In genomic region chr1:112242470-112242869, GRCh38 we compare ENCODE assay signal across 39 cellular contexts.
"Had no signal": no experiment of that assay in that cellular context is flagged by ENCODE, and none has a peak within 500 bp of the region (broad histone marks: within the 10 kb centered on the region; RNA-seq: fewer than 3 reads in every experiment).

No MANE protein-coding gene starts in this region.

- H3K9me3 Mint-ChIP-seq: activated B cell treated with CpG ODN at 0.5 μM for 24 hours; activated CD4-positive, alpha-beta memory T cell treated with anti-CD3 and anti-CD28 coated beads for 36 hours; activated CD4-positive, alpha-beta T cell treated with anti-CD3 and anti-CD28 coated beads, Interleukin-2, amount 10 ng/mL, durations not matched to agents 24 days and 14 days; activated naive CD4-positive, alpha-beta T cell treated with anti-CD3 and anti-CD28 coated beads for 36 hours; activated naive CD4-positive, alpha-beta T cell treated with anti-CD3 and anti-CD28 coated beads, Interleukin-2, amount 50 U/mL, for 24 hours; activated naive CD8-positive, alpha-beta T cell treated with anti-CD3 and anti-CD28 coated beads for 36 hours; activated naive CD8-positive, alpha-beta T cell treated with anti-CD3 and anti-CD28 coated beads, Interleukin-2, amount 50 U/mL, for 24 hours; activated T-helper 1 cell treated with anti-CD3 and anti-CD28 coated beads, Interleukin-12 subunit alpha, Interleukin-12 subunit beta, Interleukin-2, Interleukin-4 antibody, amounts not matched to agents 30 ng/mL and 10 ng/mL and 1 ng/mL, durations not matched to agents 14 hours and 24 hours and 36 hours; activated T-helper 2 cell treated with anti-CD3 and anti-CD28 coated beads, Interferon-gamma antibody, Interleukin-2, Interleukin-4, amounts not matched to agents 10 μg/mL and 5 μg/mL and 100 μg/mL, durations not matched to agents 14 hours and 24 hours and 36 hours; dendritic cell treated with granulocyte-macrophage colony-stimulating factor and Interleukin-4, amounts not matched to agents 40 ng/mL and 50 ng/mL, for 4 days; T-helper 1 cell treated with Interleukin-12 subunit alpha and Interleukin-12 subunit beta and Interleukin-4 antibody, amounts not matched to agents 30 μg/mL and 1 μg/mL, for 36 hours had no signal

- H3K36me3 ChIP-seq: adrenal gland, breast epithelium, cardiac muscle cell, colonic mucosa, esophagus muscularis mucosa, gastrocnemius medialis, heart left ventricle, WERI-Rb-1 had no signal

- H3K4me3 Mint-ChIP-seq: activated B cell treated with CpG ODN at 0.5 μM for 24 hours; activated CD4-positive, alpha-beta memory T cell treated with anti-CD3 and anti-CD28 coated beads for 36 hours; activated CD4-positive, alpha-beta T cell treated with anti-CD3 and anti-CD28 coated beads for 36 hours; activated CD4-positive, alpha-beta T cell treated with anti-CD3 and anti-CD28 coated beads, Interleukin-2, amount 10 ng/mL, durations not matched to agents 24 days and 14 days; activated CD8-positive, alpha-beta memory T cell treated with anti-CD3 and anti-CD28 coated beads, Interleukin-2, amount 10 ng/mL, durations not matched to agents 7 days and 5 days; activated CD8-positive, alpha-beta T cell treated with anti-CD3 and anti-CD28 coated beads, Interleukin-2, amount 10 ng/mL, durations not matched to agents 7 days and 5 days; activated naive CD4-positive, alpha-beta T cell treated with anti-CD3 and anti-CD28 coated beads for 36 hours; activated naive CD4-positive, alpha-beta T cell treated with anti-CD3 and anti-CD28 coated beads, Interleukin-2, amount 50 U/mL, for 24 hours; activated naive CD8-positive, alpha-beta T cell treated with anti-CD3 and anti-CD28 coated beads for 36 hours; activated naive CD8-positive, alpha-beta T cell treated with anti-CD3 and anti-CD28 coated beads, Interleukin-2, amount 50 U/mL, for 24 hours; activated T-helper 1 cell treated with anti-CD3 and anti-CD28 coated beads, Interleukin-12 subunit alpha, Interleukin-12 subunit beta, Interleukin-2, Interleukin-4 antibody, amounts not matched to agents 30 ng/mL and 10 ng/mL and 1 ng/mL, durations not matched to agents 14 hours and 24 hours and 36 hours; dendritic cell treated with granulocyte-macrophage colony-stimulating factor and Interleukin-4, amounts not matched to agents 40 ng/mL and 50 ng/mL, for 4 days; effector memory CD8-positive, alpha-beta T cell; T-cell; T-helper 1 cell treated with Interleukin-12 subunit alpha and Interleukin-12 subunit beta and Interleukin-4 antibody, amounts not matched to agents 30 μg/mL and 1 μg/mL, for 36 hours had no signal

- H3K4me1 Mint-ChIP-seq: activated B cell treated with CpG ODN at 0.5 μM for 24 hours; activated CD4-positive, alpha-beta T cell treated with anti-CD3 and anti-CD28 coated beads for 36 hours; activated CD4-positive, alpha-beta T cell treated with anti-CD3 and anti-CD28 coated beads, Interleukin-2, amount 10 ng/mL, durations not matched to agents 24 days and 14 days; activated CD8-positive, alpha-beta memory T cell treated with anti-CD3 and anti-CD28 coated beads, Interleukin-2, amount 10 ng/mL, durations not matched to agents 7 days and 5 days; activated naive CD4-positive, alpha-beta T cell treated with anti-CD3 and anti-CD28 coated beads, Interleukin-2, amount 50 U/mL, for 24 hours; activated naive CD8-positive, alpha-beta T cell treated with anti-CD3 and anti-CD28 coated beads for 36 hours; activated naive CD8-positive, alpha-beta T cell treated with anti-CD3 and anti-CD28 coated beads, Interleukin-2, amount 50 U/mL, for 24 hours; T-cell had no signal

- H3K27me3 Mint-ChIP-seq: dendritic cell treated with granulocyte-macrophage colony-stimulating factor and Interleukin-4, amounts not matched to agents 40 ng/mL and 50 ng/mL, for 4 days had no signal

- H3K27ac ChIP-seq: adrenal gland, body of pancreas, breast epithelium, cardiac muscle cell, colonic mucosa, esophagus muscularis mucosa, foreskin keratinocyte, gastrocnemius medialis, heart left ventricle, WERI-Rb-1 had no signal

- H3K4me3 ChIP-seq: adrenal gland, body of pancreas, breast epithelium, cardiac muscle cell, colonic mucosa, esophagus muscularis mucosa, gastrocnemius medialis, heart left ventricle had no signal

- DNase-seq: activated B cell treated with CpG ODN at 0.5 μM for 24 hours; activated CD4-positive, alpha-beta memory T cell treated with anti-CD3 and anti-CD28 coated beads for 36 hours; activated CD4-positive, alpha-beta T cell treated with anti-CD3 and anti-CD28 coated beads for 36 hours; activated CD4-positive, alpha-beta T cell treated with anti-CD3 and anti-CD28 coated beads, Interleukin-2, amount 10 ng/mL, durations not matched to agents 24 days and 14 days; activated CD8-positive, alpha-beta memory T cell treated with anti-CD3 and anti-CD28 coated beads, Interleukin-2, amount 10 ng/mL, durations not matched to agents 7 days and 5 days; activated CD8-positive, alpha-beta memory T cell treated with anti-CD3 and anti-CD28 coated beads, Interleukin-2, amount 50 U/mL, for 4 hours; activated CD8-positive, alpha-beta T cell treated with anti-CD3 and anti-CD28 coated beads, Interleukin-2, amount 10 ng/mL, durations not matched to agents 7 days and 5 days; activated effector memory CD4-positive, alpha-beta T cell treated with anti-CD3 and anti-CD28 coated beads, Interleukin-2, amount 50 U/mL, for 16 hours; activated naive CD4-positive, alpha-beta T cell treated with anti-CD3 and anti-CD28 coated beads for 36 hours; activated naive CD8-positive, alpha-beta T cell treated with anti-CD3 and anti-CD28 coated beads for 36 hours; activated naive CD8-positive, alpha-beta T cell treated with anti-CD3 and anti-CD28 coated beads, Interleukin-2, amount 50 U/mL, for 24 hours; activated T-cell treated with anti-CD3 and anti-CD28 coated beads, Interleukin-2, amount 50 U/mL, for 1 hour; activated T-cell treated with anti-CD3 and anti-CD28 coated beads, Interleukin-2, amount 50 U/mL, for 48 hours; adrenal gland; amygdala; aorta; body of pancreas; central memory CD4-positive, alpha-beta T cell; cerebellar nuclear complex; colonic mucosa; effector CD4-positive, alpha-beta T cell; effector memory CD8-positive, alpha-beta T cell; erythroblast; foreskin keratinocyte; gastrocnemius medialis; glutamatergic neuron; heart left ventricle; T-cell; T-helper 9 cell; WERI-Rb-1 had no signal

- H3K4me1 ChIP-seq: adrenal gland, breast epithelium, colonic mucosa, esophagus muscularis mucosa, foreskin keratinocyte, gastrocnemius medialis had no signal

- H3K9me3 ChIP-seq: adrenal gland, body of pancreas, breast epithelium, colonic mucosa, esophagus muscularis mucosa, gastrocnemius medialis, heart left ventricle had no signal

- H3K27me3 ChIP-seq: adrenal gland, body of pancreas, breast epithelium, colonic mucosa, esophagus muscularis mucosa, gastrocnemius medialis, heart left ventricle had no signal

- H3K27ac Mint-ChIP-seq: activated B cell treated with CpG ODN at 0.5 μM for 24 hours; activated CD4-positive, alpha-beta memory T cell treated with anti-CD3 and anti-CD28 coated beads for 36 hours; activated CD4-positive, alpha-beta T cell treated with anti-CD3 and anti-CD28 coated beads for 36 hours; activated CD4-positive, alpha-beta T cell treated with anti-CD3 and anti-CD28 coated beads, Interleukin-2, amount 10 ng/mL, durations not matched to agents 24 days and 14 days; activated CD8-positive, alpha-beta memory T cell treated with anti-CD3 and anti-CD28 coated beads, Interleukin-2, amount 10 ng/mL, durations not matched to agents 7 days and 5 days; activated CD8-positive, alpha-beta T cell treated with anti-CD3 and anti-CD28 coated beads, Interleukin-2, amount 10 ng/mL, durations not matched to agents 7 days and 5 days; activated naive CD4-positive, alpha-beta T cell treated with anti-CD3 and anti-CD28 coated beads for 36 hours; activated naive CD4-positive, alpha-beta T cell treated with anti-CD3 and anti-CD28 coated beads, Interleukin-2, amount 50 U/mL, for 24 hours; activated naive CD8-positive, alpha-beta T cell treated with anti-CD3 and anti-CD28 coated beads for 36 hours; activated naive CD8-positive, alpha-beta T cell treated with anti-CD3 and anti-CD28 coated beads, Interleukin-2, amount 50 U/mL, for 24 hours; activated T-helper 1 cell treated with anti-CD3 and anti-CD28 coated beads, Interleukin-12 subunit alpha, Interleukin-12 subunit beta, Interleukin-2, Interleukin-4 antibody, amounts not matched to agents 30 ng/mL and 10 ng/mL and 1 ng/mL, durations not matched to agents 14 hours and 24 hours and 36 hours; activated T-helper 2 cell treated with anti-CD3 and anti-CD28 coated beads, Interferon-gamma antibody, Interleukin-2, Interleukin-4, amounts not matched to agents 10 μg/mL and 5 μg/mL and 100 μg/mL, durations not matched to agents 14 hours and 24 hours and 36 hours; dendritic cell treated with granulocyte-macrophage colony-stimulating factor and Interleukin-4, amounts not matched to agents 40 ng/mL and 50 ng/mL, for 4 days; effector memory CD8-positive, alpha-beta T cell; T-cell; T-helper 1 cell treated with Interleukin-12 subunit alpha and Interleukin-12 subunit beta and Interleukin-4 antibody, amounts not matched to agents 30 μg/mL and 1 μg/mL, for 36 hours had no signal

- H3K36me3 Mint-ChIP-seq: activated CD4-positive, alpha-beta memory T cell treated with anti-CD3 and anti-CD28 coated beads for 36 hours; activated CD8-positive, alpha-beta memory T cell treated with anti-CD3 and anti-CD28 coated beads, Interleukin-2, amount 10 ng/mL, durations not matched to agents 7 days and 5 days; activated naive CD4-positive, alpha-beta T cell treated with anti-CD3 and anti-CD28 coated beads, Interleukin-2, amount 50 U/mL, for 24 hours; activated naive CD8-positive, alpha-beta T cell treated with anti-CD3 and anti-CD28 coated beads for 36 hours; T-cell had no signal

- ATAC-seq: activated CD4-positive, alpha-beta T cell treated with anti-CD3 and anti-CD28 coated beads for 36 hours; activated CD4-positive, CD25-positive, alpha-beta regulatory T cell treated with anti-CD3 and anti-CD28 coated beads, Interleukin-2, amount 50 U/mL, for 24 hours; activated CD8-positive, alpha-beta memory T cell treated with anti-CD3 and anti-CD28 coated beads, Interleukin-2, amount 10 ng/mL, durations not matched to agents 7 days and 5 days; activated CD8-positive, alpha-beta T cell treated with anti-CD3 and anti-CD28 coated beads, Interleukin-2, amount 10 ng/mL, durations not matched to agents 7 days and 5 days; activated naive CD8-positive, alpha-beta T cell treated with anti-CD3 and anti-CD28 coated beads, Interleukin-2, amount 50 U/mL, for 24 hours; body of pancreas; effector memory CD8-positive, alpha-beta T cell; foreskin keratinocyte; gastrocnemius medialis; heart left ventricle; T-cell had no signal
